9 cellular contexts compared by ENCODE assay signal in the genomic region with DNA sequence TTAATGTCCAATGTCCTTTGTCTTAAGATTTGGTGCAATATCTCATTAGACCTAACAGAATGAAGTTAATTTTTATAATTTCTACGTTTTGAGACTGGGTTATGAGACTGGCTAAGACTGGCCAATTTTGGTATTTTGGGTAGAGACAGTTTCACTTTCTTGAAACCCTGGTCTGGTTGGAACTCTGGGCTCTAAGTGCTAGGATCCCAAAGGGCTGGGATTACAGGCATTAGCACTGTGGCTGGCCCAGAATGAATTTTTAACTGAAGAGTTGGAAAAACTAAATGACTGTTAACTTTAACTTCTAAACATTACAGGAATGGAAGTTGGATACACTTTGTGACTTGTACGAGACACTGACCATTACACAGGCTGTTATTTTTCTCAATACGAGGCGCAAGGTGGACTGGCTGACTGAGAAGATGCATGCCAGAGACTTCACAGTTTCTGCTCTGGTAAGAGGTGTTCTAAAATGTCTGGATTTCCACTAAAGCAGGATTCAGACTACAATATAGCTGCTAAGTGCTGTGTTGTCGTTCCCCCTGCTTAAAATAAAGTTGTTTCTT. TPM values are rescaled to one million over a fixed set of nuclear protein-coding genes. Genes with fewer than 3 reads are reported as not detected.
DNase-seq lines count a peak whose midpoint lies in the region; ATAC-seq and TF ChIP-seq lines count a peak whose summit lies in the region.
"Had no signal": no experiment of that assay in that cellular context is flagged by ENCODE, and none has a peak within 500 bp of the region (broad histone marks: within the 10 kb centered on the region; RNA-seq: fewer than 3 reads in every experiment).

No MANE protein-coding gene starts in this region.

- H3K9ac ChIP-seq in SK-N-SH = peak overlapping the region; percentile 100; the same call in 1 of the 2 replicates

- no peaks in the 10 kb centered on the region for H3K9me2 ChIP-seq in SK-N-SH
- no peaks in the 10 kb centered on the region for H3K9me2 ChIP-seq in PC-9 (ENCODE audit: insufficient read depth)

- H3K79me2 ChIP-seq in SK-N-SH (ENCODE audit: insufficient read depth) (peaks cover 54% of the 10 kb centered on the region), PC-9 (ENCODE audit: low read depth) (peaks cover 59% of the 10 kb centered on the region)

- CTCF ChIA-PET in SK-N-SH (lab: Yijun Ruan, JAX) (interaction anchor here (0.6 kb wide), 1 partner anchor 11 kb away, joined by 3 read pairs; no protein-coding TSS in a partner anchor), PC-9 (lab: Charles Lee) (no interaction called here)

- H3K4me3 ChIP-seq in SK-N-SH (ENCODE audit: low read depth in 2 of 2, low read length in 1 of 2) = peak overlapping the region; percentile 98 to 99
- H3K4me3 ChIP-seq in PC-9 = peak overlapping the region; percentile 92; the same call in 1 of the 2 replicates
- peak overlapping the region; percentile 100 for H3K4me3 ChIP-seq in epithelial cell of esophagus (ENCODE audit: low read length)
- H3K4me3 ChIP-seq in retinal pigment epithelial cell (ENCODE audit: low read length) = peak overlapping the region; percentile 100

- H3K4me2 ChIP-seq in SK-N-SH (peak overlapping the region; percentile 81), PC-9 (peak overlapping the region; percentile 93)

- DNase-seq in SK-N-SH (no peak), PC-9 (no peak), epithelial cell of esophagus (ENCODE audit: low read depth) (no peak), retinal pigment epithelial cell (ENCODE audit: low read depth) (no peak)
- DNase-seq: head of caudate nucleus had no signal

- 33% methylated on average over 5 of the region's 5 CpGs for WGBS in SK-N-SH (ENCODE audit: low lambda C conversion rate)

- POLR2A ChIA-PET in SK-N-SH (lab: Yijun Ruan, JAX) = no interaction called here
- POLR2A ChIA-PET in PC-9 (lab: Charles Lee; ENCODE audit: unreplicated experiment) = no interaction called here

- intact Hi-C loops in PC-9 (cut with micrococcal nuclease; ENCODE audit: unreplicated experiment) = no loop called here

- H2AFZ ChIP-seq in SK-N-SH (ENCODE audit: low read depth) = no peak overlapping the region
- H2AFZ ChIP-seq in PC-9 = no peak overlapping the region

- H3K27ac ChIP-seq in SK-N-SH (ENCODE audit: low read depth in 2 of 2, low read length in 1 of 2) = peak overlapping the region in 1 of 2 experiments; percentile 94; a peak in 2 of 4 replicates
- peak overlapping the region; percentile 93 for H3K27ac ChIP-seq in PC-9

- no TSS peak for BruUV-seq in PC-9 (replicated peaks; lab: Mats Ljungman, UMichigan)

- TF ChIP-seq EP300 in SK-N-SH (IDR thresholded peaks at IDR 0.05; ENCODE audit: borderline replicate concordance in 1 of 2, low read depth in 1 of 2, low read length in 1 of 2) = no peak

- H3F3A ChIP-seq in SK-N-SH (replicated peaks; ENCODE audit: insufficient read depth) = peaks cover 79% of the 10 kb centered on the region
- H3F3A ChIP-seq in PC-9 (ENCODE audit: insufficient read depth, low read depth) = peaks cover 92% of the 10 kb centered on the region

- TF ChIP-seq CTCF in SK-N-SH (IDR thresholded peaks at IDR 0.05) = no peak
- TF ChIP-seq CTCF in PC-9 (conservative IDR thresholded peaks at IDR 0.05) = no peak
- TF ChIP-seq CTCF in epithelial cell of esophagus (IDR thresholded peaks at IDR 0.05; ENCODE audit: insufficient read depth, low read depth, low read length, missing control alignments) = no peak
- TF ChIP-seq CTCF in retinal pigment epithelial cell (conservative IDR thresholded peaks at IDR 0.05; ENCODE audit: low read depth, low read length) = no peak

- TF ChIP-seq RAD21 in SK-N-SH (IDR thresholded peaks at IDR 0.05; ENCODE audit: low read length) = no peak

- H3K4me1 ChIP-seq in SK-N-SH (ENCODE audit: control insufficient read depth in 1 of 2, insufficient read depth in 2 of 2, low read depth in 1 of 2, low read length in 1 of 2) = peaks cover 26 to 29% of the 10 kb centered on the region in 2 experiments; a peak in 3 of 4 replicates
- peaks cover 25% of the 10 kb centered on the region for H3K4me1 ChIP-seq in PC-9 (replicated peaks; ENCODE audit: insufficient read depth)

- H4K20me1 ChIP-seq in SK-N-SH (ENCODE audit: insufficient read depth) (peaks cover 71% of the 10 kb centered on the region), PC-9 (ENCODE audit: insufficient read depth) (peaks cover 68% of the 10 kb centered on the region)

- ATAC-seq in SK-N-SH treated with all-trans-retinoic acid at 6 μM for 48 hours (no peak), HG03442 (IDR thresholded peaks at IDR 0.05; ENCODE audit: unreplicated experiment) (no peak), HG03280 (IDR thresholded peaks at IDR 0.05; ENCODE audit: unreplicated experiment) (no peak), GM18858 (IDR thresholded peaks at IDR 0.05; ENCODE audit: unreplicated experiment) (no peak)

- H3K27me3 ChIP-seq in SK-N-SH (ENCODE audit: insufficient read depth) = no peaks in the 10 kb centered on the region
- H3K27me3 ChIP-seq in PC-9 (ENCODE audit: insufficient read depth, low read depth) = no peaks in the 10 kb centered on the region

- H3K9me3 ChIP-seq in SK-N-SH = no peaks in the 10 kb centered on the region
- H3K9me3 ChIP-seq in PC-9 (ENCODE audit: insufficient read depth, low read depth) = no peaks in the 10 kb centered on the region

- H3K36me3 ChIP-seq in SK-N-SH (replicated peaks in 1 of 2; ENCODE audit: control insufficient read depth in 1 of 2, insufficient read depth in 2 of 2, low read length in 1 of 2) (peaks cover 65 to 70% of the 10 kb centered on the region in 2 experiments), PC-9 (ENCODE audit: low read depth) (peaks cover 65% of the 10 kb centered on the region)

TF ChIP-seq in SK-N-SH, 30 proteins besides CTCF, POLR2A, EP300 and RAD21 (continues in another document):
- TF ChIP-seq REST (IDR thresholded peaks at IDR 0.05; ENCODE audit: low read depth, low read length) (no peak), TCF12 (IDR thresholded peaks at IDR 0.05) (no peak), FOSL2 (IDR thresholded peaks at IDR 0.05; ENCODE audit: borderline replicate concordance, low read depth) (no peak)

TF ChIP-seq in SK-N-SH treated with all-trans-retinoic acid at 6 μM for 48 hours, 23 proteins besides CTCF, POLR2A, EP300 and RAD21:
- TF ChIP-seq PPARA (CRISPR knock-in tag; IDR thresholded peaks at IDR 0.05; ENCODE audit: borderline replicate concordance) = no peak
- no peak for TF ChIP-seq TSHZ2 (CRISPR knock-in tag; IDR thresholded peaks at IDR 0.05)
- TF ChIP-seq ZFP30 (CRISPR knock-in tag; IDR thresholded peaks at IDR 0.05) = no peak
- TF ChIP-seq, protein P1, sequence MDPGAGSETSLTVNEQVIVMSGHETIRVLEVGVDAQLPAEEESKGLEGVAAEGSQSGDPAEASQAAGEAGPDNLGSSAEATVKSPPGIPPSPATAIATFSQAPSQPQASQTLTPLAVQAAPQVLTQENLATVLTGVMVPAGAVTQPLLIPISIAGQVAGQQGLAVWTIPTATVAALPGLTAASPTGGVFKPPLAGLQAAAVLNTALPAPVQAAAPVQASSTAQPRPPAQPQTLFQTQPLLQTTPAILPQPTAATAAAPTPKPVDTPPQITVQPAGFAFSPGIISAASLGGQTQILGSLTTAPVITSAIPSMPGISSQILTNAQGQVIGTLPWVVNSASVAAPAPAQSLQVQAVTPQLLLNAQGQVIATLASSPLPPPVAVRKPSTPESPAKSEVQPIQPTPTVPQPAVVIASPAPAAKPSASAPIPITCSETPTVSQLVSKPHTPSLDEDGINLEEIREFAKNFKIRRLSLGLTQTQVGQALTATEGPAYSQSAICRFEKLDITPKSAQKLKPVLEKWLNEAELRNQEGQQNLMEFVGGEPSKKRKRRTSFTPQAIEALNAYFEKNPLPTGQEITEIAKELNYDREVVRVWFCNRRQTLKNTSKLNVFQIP (CRISPR knock-in tag; IDR thresholded peaks at IDR 0.05; ENCODE audit: borderline replicate concordance, low read depth) = no peak
- TF ChIP-seq TOX (CRISPR knock-in tag; IDR thresholded peaks at IDR 0.05; ENCODE audit: borderline replicate concordance) = no peak
- TF ChIP-seq ZC3H10 (CRISPR knock-in tag; IDR thresholded peaks at IDR 0.05) = no peak
- no peak for TF ChIP-seq BACH2 (CRISPR knock-in tag; IDR thresholded peaks at IDR 0.05; ENCODE audit: borderline replicate concordance)
- no peak for TF ChIP-seq ZNF565 (CRISPR knock-in tag; conservative IDR thresholded peaks at IDR 0.05; ENCODE audit: low read depth)

RNA-seq across cellular contexts. Expression of gene EIF4A2, which starts 3.5 kb away (rescaled TPM):
- 270 and 410 TPM in 2 replicates for polyA plus RNA-seq in SK-N-SH (2012; rRNA removed)
- 377 and 483 TPM in 2 replicates for polyA plus RNA-seq in SK-N-SH (2012; cell fraction: cytosol; rRNA removed)
- polyA plus RNA-seq in SK-N-SH (2012; cell fraction: nucleus; rRNA removed) = 226 and 617 TPM in 2 replicates
- total RNA-seq in PC-9 (2021) = 446 and 618 TPM in 2 replicates

RNA-seq across cellular contexts. Expression of gene RFC4, which starts 19.4 kb away (rescaled TPM):
- 10.7 and 13.1 TPM in 2 replicates for polyA plus RNA-seq in SK-N-SH (2012; rRNA removed)
- 16.7 and 19.9 TPM in 2 replicates for polyA plus RNA-seq in SK-N-SH (2012; cell fraction: cytosol; rRNA removed)
- 15.7 and 19.7 TPM in 2 replicates for polyA plus RNA-seq in SK-N-SH (2012; cell fraction: nucleus; rRNA removed)
- total RNA-seq in PC-9 (2021) = 93.8 and 94.5 TPM in 2 replicates

RNA-seq across cellular contexts. Expression of gene ADIPOQ, which starts 55.6 kb away (rescaled TPM):
- not detected in 2 replicates for polyA plus RNA-seq in SK-N-SH (2012; rRNA removed)
- not detected in 2 replicates for polyA plus RNA-seq in SK-N-SH (2012; cell fraction: cytosol; rRNA removed)
- polyA plus RNA-seq in SK-N-SH (2012; cell fraction: nucleus; rRNA removed) = not detected in 2 replicates
- total RNA-seq in PC-9 (2021) = not detected in 2 replicates
